ENCODE assay signal across 19 cellular contexts in the genomic region with DNA sequence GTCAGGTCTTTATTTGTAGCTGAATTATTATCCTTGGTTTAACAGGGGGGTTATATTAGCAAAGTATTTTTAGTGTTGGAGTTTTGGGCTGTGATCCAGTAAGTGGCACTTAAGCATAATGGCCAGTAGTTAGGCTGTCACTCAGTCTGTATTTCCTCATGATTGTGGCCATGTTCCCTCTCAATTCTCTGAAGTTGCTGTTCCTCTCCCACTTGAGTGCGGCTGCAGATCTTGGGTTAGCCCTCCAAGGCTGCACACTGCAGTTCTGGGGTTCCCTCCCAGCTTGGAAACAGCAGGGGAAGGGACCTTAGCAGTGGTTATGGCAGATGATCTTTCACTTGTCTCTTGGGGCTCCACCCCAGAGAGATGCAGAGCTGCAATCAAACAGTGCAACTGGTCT.
"Had no signal": no experiment of that assay in that cellular context is flagged by ENCODE, and none has a peak within 500 bp of the region (broad histone marks: within the 10 kb centered on the region; RNA-seq: fewer than 3 reads in every experiment).

No MANE protein-coding gene starts in this region.

- H3K36me3 ChIP-seq: esophagus squamous epithelium, right lobe of liver, upper lobe of left lung had no signal

- H3K4me1 Mint-ChIP-seq: activated CD8-positive, alpha-beta memory T cell treated with anti-CD3 and anti-CD28 coated beads, Interleukin-2, amount 10 ng/mL, durations not matched to agents 7 days and 5 days; memory B cell had no signal

- H3K27ac ChIP-seq: esophagus squamous epithelium, psoas muscle, right lobe of liver, upper lobe of left lung had no signal

- H3K27me3 Mint-ChIP-seq: activated CD8-positive, alpha-beta memory T cell treated with anti-CD3 and anti-CD28 coated beads, Interleukin-2, amount 10 ng/mL, durations not matched to agents 7 days and 5 days; activated naive CD8-positive, alpha-beta T cell; memory B cell had no signal

- H3K27me3 ChIP-seq: esophagus squamous epithelium, right lobe of liver, upper lobe of left lung had no signal

- ATAC-seq: activated CD8-positive, alpha-beta memory T cell treated with anti-CD3 and anti-CD28 coated beads, Interleukin-2, amount 10 ng/mL, durations not matched to agents 7 days and 5 days; activated T-cell treated with anti-CD3 and anti-CD28 coated beads, Interleukin-2, amount 50 U/mL, for 4 hours; natural killer cell treated with Interleukin-12 subunit alpha and Interleukin-12 subunit beta and Interleukin-15 and Interleukin-18, amount 100 ng/mL, for 72 hours; psoas muscle; right lobe of liver had no signal

- H3K27ac Mint-ChIP-seq: activated CD8-positive, alpha-beta memory T cell treated with anti-CD3 and anti-CD28 coated beads, Interleukin-2, amount 10 ng/mL, durations not matched to agents 7 days and 5 days; activated naive CD8-positive, alpha-beta T cell; memory B cell; natural killer cell treated with Interleukin-12 subunit alpha and Interleukin-12 subunit beta and Interleukin-15 and Interleukin-18, amount 100 ng/mL, for 72 hours had no signal

- H3K4me3 Mint-ChIP-seq: activated CD8-positive, alpha-beta memory T cell treated with anti-CD3 and anti-CD28 coated beads, Interleukin-2, amount 10 ng/mL, durations not matched to agents 7 days and 5 days; activated naive CD8-positive, alpha-beta T cell; activated T-cell treated with anti-CD3 and anti-CD28 coated beads, Interleukin-2, amount 50 U/mL, for 4 hours; memory B cell; natural killer cell treated with Interleukin-12 subunit alpha and Interleukin-12 subunit beta and Interleukin-15 and Interleukin-18, amount 100 ng/mL, for 72 hours had no signal

- H3K4me3 ChIP-seq: esophagus squamous epithelium, psoas muscle, right lobe of liver, upper lobe of left lung had no signal

- H3K4me1 ChIP-seq: psoas muscle, right lobe of liver, upper lobe of left lung had no signal

- H3K9me3 ChIP-seq: right lobe of liver had no signal

- DNase-seq: activated CD4-positive, alpha-beta T cell treated with anti-CD3 and anti-CD28 coated beads for 1 hour; activated CD4-positive, alpha-beta T cell treated with anti-CD3 and anti-CD28 coated beads, Interleukin-2, amount 50 U/mL, for 48 hours; activated CD8-positive, alpha-beta memory T cell treated with anti-CD3 and anti-CD28 coated beads, Interleukin-2, amount 10 ng/mL, durations not matched to agents 7 days and 5 days; activated effector memory CD4-positive, alpha-beta T cell treated with anti-CD3 and anti-CD28 coated beads, Interleukin-2, amount 50 U/mL, for 16 hours; activated T-cell treated with anti-CD3 and anti-CD28 coated beads, Interleukin-2, amount 50 U/mL, for 4 hours; amygdala; esophagus squamous epithelium; foreskin melanocyte; head of caudate nucleus; occipital lobe; psoas muscle; right lobe of liver; stimulated activated CD4-positive, alpha-beta T cell treated with anti-CD3 and anti-CD28 coated beads, Interleukin-2, amount 100 ng/mL, for 24 hours; stimulated activated naive CD4-positive, alpha-beta T cell treated with Interleukin-2 at 50 U/mL for 16 hours; T-helper 9 cell had no signal
